ENCODE assay signal across 1 cellular context in genomic region chr12:89177802-89178201, GRCh38.
A peak's percentile ranks its signal among the peaks of the same experiment; 100 is the strongest.
TF ChIP-seq lines count a peak whose summit lies in the region.

No MANE protein-coding gene starts in this region.

TF ChIP-seq in K562, 482 proteins besides CTCF, POLR2A, EP300 and RAD21:
- TF ChIP-seq ZBTB40 (IDR thresholded peaks at IDR 0.05) (peak; percentile 82), ZBTB40 (CRISPR knock-in tag; IDR thresholded peaks at IDR 0.05) (peak; percentile 54; the same call in 1 of the 2 replicates), SAFB2 (IDR thresholded peaks at IDR 0.05; ENCODE audit: borderline replicate concordance, low read depth, low read length, severe bottlenecking) (no peak)
